ENCODE assay signal across 29 cellular contexts in the genomic region with DNA sequence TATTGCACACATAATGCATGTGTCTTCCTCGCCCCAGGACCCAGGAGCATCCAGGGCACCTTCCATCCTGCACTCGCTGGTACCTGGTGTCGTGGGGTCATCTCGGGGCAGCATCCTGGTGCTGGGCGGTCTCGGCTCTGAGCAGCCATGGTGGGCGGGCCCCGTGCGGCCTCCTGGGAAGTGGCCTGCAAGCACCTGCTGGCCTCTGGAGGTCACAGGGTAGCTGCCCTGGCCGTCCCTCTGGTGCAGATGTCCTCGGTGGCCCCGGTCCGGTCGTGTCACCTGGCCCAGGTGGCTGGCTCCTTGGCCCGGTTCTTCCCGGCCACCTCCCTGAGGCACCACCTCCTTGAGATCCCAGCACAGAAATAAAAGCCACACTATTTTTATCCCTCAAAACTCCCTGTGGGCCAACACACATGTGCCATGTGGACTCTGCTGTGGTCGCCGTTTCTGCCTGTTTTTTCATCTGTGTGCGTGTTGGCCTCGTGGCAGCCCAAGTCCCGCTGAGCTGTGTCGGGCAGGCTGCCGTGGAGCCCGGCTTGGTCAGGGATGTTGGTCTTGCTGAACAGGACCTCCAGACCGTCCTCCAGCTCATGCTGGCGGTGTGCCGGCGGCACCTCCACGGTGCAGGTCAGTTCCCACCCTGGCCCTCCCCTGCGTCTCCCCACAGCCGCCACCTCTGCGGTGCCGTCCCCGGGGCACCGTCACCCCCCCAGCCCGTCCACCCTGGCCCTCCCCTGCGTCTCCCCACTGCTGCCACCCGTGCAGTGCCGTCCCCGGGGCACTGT. TPM values are rescaled to one million over a fixed set of nuclear protein-coding genes. Genes with fewer than 3 reads are reported as not detected.
DNase-seq lines count a peak whose midpoint lies in the region; ATAC-seq, FAIRE-seq and TF ChIP-seq lines count a peak whose summit lies in the region.
"Had no signal": no experiment of that assay in that cellular context is flagged by ENCODE, and none has a peak within 500 bp of the region (broad histone marks: within the 10 kb centered on the region; RNA-seq: fewer than 3 reads in every experiment).

No MANE protein-coding gene starts in this region.

- peak; percentile 62 for DNase-seq in Right ventricle myocardium inferior (ENCODE audit: missing footprints)
- DNase-seq in left cardiac atrium, result no peak
- no peak for DNase-seq in GM12878 (ENCODE audit: low read depth, low spot score)
- DNase-seq in dorsolateral prefrontal cortex, result no peak
- DNase-seq in DMS79 treated with DMSO at 0.1 percent for 48 hours (lab: John Stamatoyannopoulos, UW), result no peak
- no peak for DNase-seq in NAMALWA (ENCODE audit: low spot score)
- DNase-seq: 8988T; ACHN; BE2C; CD4-positive, CD25-positive, alpha-beta regulatory T cell; GM23248; H7; Kasumi-1; NCI-H1105; NCI-H1436 treated with DMSO at 0.1 percent for 48 hours; NCI-H187 treated with DMSO at 0.1 percent for 48 hours; NCI-H2171 treated with DMSO at 0.1 percent for 48 hours; NCI-H524 treated with DMSO at 0.1 percent for 48 hours; NCI-H774; NK-92 treated with Interleukin-12 subunit alpha and Interleukin-12 subunit beta, amount 100 ng/mL, for 24 hours; PC-3; Right ventricle myocardium superior had no signal

- TF ChIP-seq POLR2A in GM12878 (IDR thresholded peaks at IDR 0.05; ENCODE audit: low read depth, low read length), result no peak

- no peak for FAIRE-seq in GM12878 (lab: Jason Lieb, UNC)
- FAIRE-seq: D721Med, G401.6, K562 had no signal

- H3K9ac ChIP-seq in GM12878 (ENCODE audit: control insufficient read depth, insufficient read depth, low read length), result no peak overlapping the region
- H3K9ac ChIP-seq: GM23248 had no signal

- POLR2A ChIA-PET in GM12878 (lab: Charles Lee), result no interaction called here

- WGBS in GM12878 (ENCODE audit: insufficient coverage, insufficient replicate concordance, low lambda C conversion rate, missing lambda C conversion rate), result 89% methylated on average over 26 of the region's 40 CpGs

- H3K4me3 ChIP-seq in GM12878, result no peak overlapping the region
- H3K4me3 ChIP-seq in dorsolateral prefrontal cortex, result no peak overlapping the region
- H3K4me3 ChIP-seq: GM23248, K562, SJSA1 had no signal

- H3K27me3 ChIP-seq in GM12878 (replicated peaks in 1 of 2; ENCODE audit: control insufficient read depth in 2 of 2, insufficient read depth in 2 of 2, low read length in 1 of 2), result no peaks in the 10 kb centered on the region
- no peaks in the 10 kb centered on the region for H3K27me3 ChIP-seq in dorsolateral prefrontal cortex
- H3K27me3 ChIP-seq: BE2C, SJSA1 had no signal

- intact Hi-C loops in Right ventricle myocardium inferior (cut with DNase I), result no loop called here
- intact Hi-C loops in left cardiac atrium (cut with DNase I), result no loop called here
- intact Hi-C loops in GM12878 (cut with micrococcal nuclease; ENCODE audit: unreplicated experiment), result no loop called here
- intact Hi-C loops in dorsolateral prefrontal cortex (cut with DNase I), result no loop called here

- ATAC-seq in Right ventricle myocardium inferior (no peak), left cardiac atrium (no peak), GM12878 (no peak)
- ATAC-seq: K562, PC-3 had no signal

- in situ Hi-C loops in GM12878 (cut with MboI), result no loop called here

- peaks cover 0 to 5% of the 10 kb centered on the region in 2 experiments; a peak in 3 of 4 replicates for H3K36me3 ChIP-seq in GM12878 (ENCODE audit: control insufficient read depth in 2 of 2, insufficient read depth in 2 of 2, low read length in 1 of 2)

- RAD21 ChIA-PET in GM12878 (lab: Charles Lee; ENCODE audit: unreplicated experiment), result no interaction called here

- no peaks in the 10 kb centered on the region; the same call in 1 of the 2 replicates for H4K20me1 ChIP-seq in GM12878 (ENCODE audit: control insufficient read depth, insufficient read depth)

- no peak overlapping the region for H3K4me2 ChIP-seq in GM12878 (ENCODE audit: control insufficient read depth, insufficient read depth)

- CTCF ChIA-PET in GM12878 (lab: Yijun Ruan, JAX), result no interaction called here

- TF ChIP-seq RAD21 in GM12878 (IDR thresholded peaks at IDR 0.05; ENCODE audit: insufficient read depth, low read depth, low read length), result no peak

- H3K27ac ChIP-seq in GM12878 (ENCODE audit: control insufficient read depth, insufficient read depth) (no peak overlapping the region), dorsolateral prefrontal cortex (peak overlapping the region in 2 of 59 donors; percentile 1 to 22)
- H3K27ac ChIP-seq: GM23248, SJSA1 had no signal

- TF ChIP-seq CTCF in GM12878 (IDR thresholded peaks at IDR 0.05 in 2 of 3, conservative IDR thresholded peaks at IDR 0.05 in 1 of 3; ENCODE audit: control insufficient read depth in 2 of 3, extremely low read depth in 1 of 3, insufficient read depth in 1 of 3, low read depth in 3 of 3, low read length in 3 of 3), result no peak
- TF ChIP-seq CTCF in dorsolateral prefrontal cortex (IDR thresholded peaks at IDR 0.05 in 54 of 56, conservative IDR thresholded peaks at IDR 0.05 in 2 of 56; ENCODE audit: low read depth in 1 of 56, partially characterized antibody in 56 of 56), result no peak

- H2AFZ ChIP-seq in GM12878 (ENCODE audit: control insufficient read depth, low read depth, low read length), result no peak overlapping the region
- H2AFZ ChIP-seq: GM23248 had no signal

- no peaks in the 10 kb centered on the region for H3K9me3 ChIP-seq in GM12878 (replicated peaks; ENCODE audit: control insufficient read depth, insufficient read depth, low read length)
- H3K9me3 ChIP-seq: BE2C, SJSA1 had no signal

- TF ChIP-seq EP300 in GM12878 (IDR thresholded peaks at IDR 0.05; ENCODE audit: borderline replicate concordance in 1 of 2, control insufficient read depth in 1 of 2, low read depth in 2 of 2, low read length in 2 of 2), result no peak

- H3K79me2 ChIP-seq in GM12878 (ENCODE audit: control insufficient read depth, insufficient read depth, low read length), result peaks cover 5% of the 10 kb centered on the region

- peaks cover 2% of the 10 kb centered on the region for H3K4me1 ChIP-seq in GM12878 (ENCODE audit: control insufficient read depth, insufficient read depth, low read length)

- TSS peak; percentile 56 for BruUV-seq in GM12878 (replicated peaks; lab: Mats Ljungman, UMichigan)

- SMC1A ChIA-PET in GM12878 (lab: Charles Lee; ENCODE audit: uncharacterized antibody, unreplicated experiment), result no interaction called here

RNA-seq across cellular contexts. Expression of gene GZMM, which starts 5.0 kb away (rescaled TPM):
- total RNA-seq in Right ventricle myocardium inferior (not detected), left cardiac atrium (1 to 10 TPM in 1 of 2 donors, under 1 TPM in 1; 0.81 to 1.1 TPM), GM12878 (2014; rRNA removed) (not detected in 2 replicates), GM12878 (2014; rRNA removed; fragmentation: Illumina TruSeq; extraction: Trizol) (not detected in 2 replicates), GM12878 (2021) (0.23 TPM in 1 of 2 replicates, not detected in the other), dorsolateral prefrontal cortex (1 to 10 TPM in 36 of 120 experiments, under 1 TPM in 46, not detected in 38; 0.43 to 5.3 (median 0.94) TPM)
- not detected in 2 replicates for total RNA-seq in GM12878 (2013; cell fraction: nucleolus; rRNA removed)
- polyA plus RNA-seq in GM12878 (2011; ENCODE audit: low read depth), result not detected
- polyA plus RNA-seq in GM12878 (2011; rRNA removed) (0.24 and 0.48 TPM in 2 replicates), GM12878 (2014; fragmentation: Illumina TruSeq; extraction: Trizol) (not detected in 2 replicates), GM12878 (2014; fragmentation: Nextera tagmentation; extraction: Ambion mirVana) (not detected), GM12878 (2014; rRNA removed) (0.09 TPM in 2 replicates), GM12878 (2016; fragmentation: Nextera tagmentation; extraction: Ambion mirVana) (not detected)
- 1.4 and 1.6 TPM in 2 replicates for polyA plus RNA-seq in GM12878 (2011; cell fraction: cytosol; rRNA removed)
- 0.51 and 1.8 TPM in 2 replicates for polyA plus RNA-seq in GM12878 (2011; cell fraction: nucleus; rRNA removed)
- polyA plus RNA-seq in GM12878 (2012), result not detected in 2 replicates
- polyA minus RNA-seq in GM12878 (2011; rRNA and poly(A)+ RNA removed), result 0.98 TPM in 1 of 2 replicates, not detected in the other
- polyA minus RNA-seq in GM12878 (2011; cell fraction: cytosol; rRNA and poly(A)+ RNA removed), result not detected in 2 replicates
- polyA minus RNA-seq in GM12878 (2011; cell fraction: nucleus; rRNA and poly(A)+ RNA removed), result not detected in 2 replicates
- total RNA-seq: GM23248, HT-29, PC-3, SJSA1 had no signal
- polyA plus RNA-seq: GM23248 had no signal

RNA-seq across cellular contexts. Expression of gene CDC34, which starts 7.3 kb away (rescaled TPM):
- total RNA-seq in Right ventricle myocardium inferior (109 TPM), left cardiac atrium (10 to 100 TPM; 63.9 to 71.0 TPM), GM12878 (2014; rRNA removed) (48.9 and 50.5 TPM in 2 replicates), GM12878 (2014; rRNA removed; fragmentation: Illumina TruSeq; extraction: Trizol) (17.6 and 18.5 TPM in 2 replicates), GM12878 (2021) (41.4 and 41.9 TPM in 2 replicates), dorsolateral prefrontal cortex (10 to 100 TPM; 53.7 to 98.3 (median 68.0) TPM)
- 16.2 and 17.0 TPM in 2 replicates for total RNA-seq in GM12878 (2013; cell fraction: nucleolus; rRNA removed)
- polyA plus RNA-seq in GM12878 (2011; ENCODE audit: low read depth), result 7.5 TPM
- polyA plus RNA-seq in GM12878 (2011; rRNA removed) (14.6 and 38.5 TPM in 2 replicates), GM12878 (2014; fragmentation: Illumina TruSeq; extraction: Trizol) (5.9 and 14.9 TPM in 2 replicates), GM12878 (2014; fragmentation: Nextera tagmentation; extraction: Ambion mirVana) (1 to 10 TPM in 1 of 2 experiments, under 1 TPM in 1; 0.31 to 1.3 TPM), GM12878 (2014; rRNA removed) (43.8 and 49.3 TPM in 2 replicates), GM12878 (2016; fragmentation: Nextera tagmentation; extraction: Ambion mirVana) (10 to 100 TPM in 1 of 2 experiments, 1 to 10 TPM in 1; 6.9 to 41.1 TPM)
- polyA plus RNA-seq in GM12878 (2011; cell fraction: cytosol; rRNA removed), result 36.8 and 52.4 TPM in 2 replicates
- 41.4 and 53.6 TPM in 2 replicates for polyA plus RNA-seq in GM12878 (2011; cell fraction: nucleus; rRNA removed)
- polyA plus RNA-seq in GM12878 (2012), result 22.7 and 23.7 TPM in 2 replicates
- polyA minus RNA-seq in GM12878 (2011; rRNA and poly(A)+ RNA removed), result 10.9 and 19.3 TPM in 2 replicates
- polyA minus RNA-seq in GM12878 (2011; cell fraction: cytosol; rRNA and poly(A)+ RNA removed), result 11.0 and 15.9 TPM in 2 replicates
- polyA minus RNA-seq in GM12878 (2011; cell fraction: nucleus; rRNA and poly(A)+ RNA removed), result 6.5 and 9.4 TPM in 2 replicates

RNA-seq across cellular contexts. Expression of gene TPGS1, which starts 31.5 kb away (rescaled TPM):
- total RNA-seq in Right ventricle myocardium inferior (10.3 TPM), left cardiac atrium (10 to 100 TPM; 12.1 to 14.9 TPM), GM12878 (2014; rRNA removed) (19.3 and 24.7 TPM in 2 replicates), GM12878 (2014; rRNA removed; fragmentation: Illumina TruSeq; extraction: Trizol) (0.46 and 0.72 TPM in 2 replicates), GM12878 (2021) (20.4 and 21.5 TPM in 2 replicates), dorsolateral prefrontal cortex (10 to 100 TPM; 13.7 to 35.3 (median 21.6) TPM)
- 5.4 and 6.8 TPM in 2 replicates for total RNA-seq in GM12878 (2013; cell fraction: nucleolus; rRNA removed)
- polyA plus RNA-seq in GM12878 (2011; ENCODE audit: low read depth), result 0.42 TPM
- polyA plus RNA-seq in GM12878 (2011; rRNA removed) (0.26 and 0.86 TPM in 2 replicates), GM12878 (2014; fragmentation: Illumina TruSeq; extraction: Trizol) (0.24 TPM in 1 of 2 replicates, not detected in the other), GM12878 (2014; fragmentation: Nextera tagmentation; extraction: Ambion mirVana) (not detected), GM12878 (2014; rRNA removed) (18.1 and 21.3 TPM in 2 replicates), GM12878 (2016; fragmentation: Nextera tagmentation; extraction: Ambion mirVana) (10 to 100 TPM in 1 of 2 experiments, 1 to 10 TPM in 1; 1.3 to 14.1 TPM)
- polyA plus RNA-seq in GM12878 (2011; cell fraction: cytosol; rRNA removed), result 1.7 and 5.1 TPM in 2 replicates
- 2.8 and 4.9 TPM in 2 replicates for polyA plus RNA-seq in GM12878 (2011; cell fraction: nucleus; rRNA removed)
- polyA plus RNA-seq in GM12878 (2012), result 4.8 and 5.9 TPM in 2 replicates
- 0.95 and 1.7 TPM in 2 replicates for polyA minus RNA-seq in GM12878 (2011; rRNA and poly(A)+ RNA removed)
- 2.4 TPM in 1 of 2 replicates, not detected in the other for polyA minus RNA-seq in GM12878 (2011; cell fraction: cytosol; rRNA and poly(A)+ RNA removed)
- polyA minus RNA-seq in GM12878 (2011; cell fraction: nucleus; rRNA and poly(A)+ RNA removed), result 2.1 and 4.2 TPM in 2 replicates

RNA-seq across cellular contexts. Expression of gene BSG, which starts 33.6 kb away (rescaled TPM):
- total RNA-seq in Right ventricle myocardium inferior (1,651 TPM), left cardiac atrium (1,000 to 10,000 TPM in 1 of 2 donors, 100 to 1,000 TPM in 1; 847 to 1,152 TPM), GM12878 (2014; rRNA removed) (209 and 247 TPM in 2 replicates), GM12878 (2014; rRNA removed; fragmentation: Illumina TruSeq; extraction: Trizol) (53.5 and 64.8 TPM in 2 replicates), GM12878 (2021) (244 and 253 TPM in 2 replicates), dorsolateral prefrontal cortex (100 to 1,000 TPM; 350 to 867 (median 549) TPM)
- 235 and 258 TPM in 2 replicates for total RNA-seq in GM12878 (2013; cell fraction: nucleolus; rRNA removed)
- 54.3 TPM for polyA plus RNA-seq in GM12878 (2011; ENCODE audit: low read depth)
- polyA plus RNA-seq in GM12878 (2011; rRNA removed) (66.3 and 248 TPM in 2 replicates), GM12878 (2014; fragmentation: Illumina TruSeq; extraction: Trizol) (22.1 and 60.8 TPM in 2 replicates), GM12878 (2014; fragmentation: Nextera tagmentation; extraction: Ambion mirVana) (1 to 10 TPM; 2.8 to 9.5 TPM), GM12878 (2014; rRNA removed) (151 and 202 TPM in 2 replicates), GM12878 (2016; fragmentation: Nextera tagmentation; extraction: Ambion mirVana) (100 to 1,000 TPM; 288 to 297 TPM)
- polyA plus RNA-seq in GM12878 (2011; cell fraction: cytosol; rRNA removed), result 257 and 342 TPM in 2 replicates
- 260 and 337 TPM in 2 replicates for polyA plus RNA-seq in GM12878 (2011; cell fraction: nucleus; rRNA removed)
- polyA plus RNA-seq in GM12878 (2012), result 173 and 195 TPM in 2 replicates
- polyA minus RNA-seq in GM12878 (2011; rRNA and poly(A)+ RNA removed), result 137 and 184 TPM in 2 replicates
- polyA minus RNA-seq in GM12878 (2011; cell fraction: cytosol; rRNA and poly(A)+ RNA removed), result 137 and 151 TPM in 2 replicates
- polyA minus RNA-seq in GM12878 (2011; cell fraction: nucleus; rRNA and poly(A)+ RNA removed), result 45.3 and 89.1 TPM in 2 replicates

RNA-seq across cellular contexts. Expression of gene MADCAM1, which starts 42.5 kb away (rescaled TPM):
- 0.19 TPM for total RNA-seq in Right ventricle myocardium inferior
- total RNA-seq in left cardiac atrium, result under 1 TPM; 0.24 to 0.41 TPM
- total RNA-seq in GM12878 (2013; cell fraction: nucleolus; rRNA removed), result 0.47 and 1.0 TPM in 2 replicates
- not detected in 2 replicates for total RNA-seq in GM12878 (2014; rRNA removed)
- total RNA-seq in GM12878 (2014; rRNA removed; fragmentation: Illumina TruSeq; extraction: Trizol), result not detected in 2 replicates
- total RNA-seq in GM12878 (2021), result 0.16 and 0.31 TPM in 2 replicates
- 0.14 TPM for polyA plus RNA-seq in GM12878 (2011; ENCODE audit: low read depth)
- not detected in 2 replicates for polyA plus RNA-seq in GM12878 (2011; rRNA removed)
- polyA plus RNA-seq in GM12878 (2011; cell fraction: cytosol; rRNA removed), result 0.28 TPM in 1 of 2 replicates, not detected in the other
- polyA plus RNA-seq in GM12878 (2011; cell fraction: nucleus; rRNA removed), result 1.3 and 1.4 TPM in 2 replicates
- 0.62 and 0.76 TPM in 2 replicates for polyA plus RNA-seq in GM12878 (2012)
- 0.06 TPM in 1 of 2 replicates, not detected in the other for polyA plus RNA-seq in GM12878 (2014; fragmentation: Illumina TruSeq; extraction: Trizol)
- not detected for polyA plus RNA-seq in GM12878 (2014; fragmentation: Nextera tagmentation; extraction: Ambion mirVana)
- polyA plus RNA-seq in GM12878 (2014; rRNA removed), result 0.19 and 0.24 TPM in 2 replicates
- under 1 TPM; 0.31 to 0.32 TPM for polyA plus RNA-seq in GM12878 (2016; fragmentation: Nextera tagmentation; extraction: Ambion mirVana)
- polyA minus RNA-seq in GM12878 (2011; rRNA and poly(A)+ RNA removed), result 0.21 TPM in 1 of 2 replicates, not detected in the other
- not detected in 2 replicates for polyA minus RNA-seq in GM12878 (2011; cell fraction: cytosol; rRNA and poly(A)+ RNA removed)
- polyA minus RNA-seq in GM12878 (2011; cell fraction: nucleus; rRNA and poly(A)+ RNA removed), result 0.36 and 0.57 TPM in 2 replicates
- 10 to 100 TPM in 8 of 120 experiments, 1 to 10 TPM in 112; 3.0 to 15.5 (median 6.7) TPM for total RNA-seq in dorsolateral prefrontal cortex
- total RNA-seq: Daoy, H7, M059J, SJSA1 had no signal
